Comparison of ENCODE assay signal across 26 cellular contexts in the genomic region with DNA sequence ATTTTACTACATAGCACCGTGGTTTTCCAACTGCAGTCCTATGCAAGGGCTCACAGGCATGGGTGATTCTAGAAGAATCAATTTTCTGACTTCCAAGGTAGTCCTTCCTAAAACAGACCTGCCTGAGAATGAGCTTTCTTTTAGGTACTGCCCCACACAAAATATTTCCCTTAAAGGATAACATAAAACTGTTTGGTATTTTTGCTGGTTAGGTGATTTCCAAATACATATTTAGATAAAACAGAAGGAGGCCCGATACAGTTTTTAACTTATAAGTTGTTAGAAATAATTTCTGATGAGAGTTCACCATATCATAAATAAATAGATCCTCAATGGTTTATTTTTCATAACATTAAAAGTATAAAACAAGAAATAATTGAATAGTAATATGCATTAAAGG. TPM values are rescaled to one million over a fixed set of nuclear protein-coding genes. Genes with fewer than 3 reads are reported as not detected.
DNase-seq lines count a peak whose midpoint lies in the region; ATAC-seq, FAIRE-seq and TF ChIP-seq lines count a peak whose summit lies in the region.
"Had no signal": no experiment of that assay in that cellular context is flagged by ENCODE, and none has a peak within 500 bp of the region (broad histone marks: within the 10 kb centered on the region; RNA-seq: fewer than 3 reads in every experiment).

No MANE protein-coding gene starts in this region.

- H3K56ac ChIP-seq in H1 (replicated peaks; ENCODE audit: insufficient read length, low read depth, low read length), result no peak overlapping the region

- H2BK120ac ChIP-seq in H1 (replicated peaks; ENCODE audit: low read depth, low read length), result no peak overlapping the region

- no peak overlapping the region for H2BK5ac ChIP-seq in H1 (ENCODE audit: low read depth, low read length)

- no peak overlapping the region for H3K9ac ChIP-seq in HepG2 (ENCODE audit: insufficient read depth, low read depth, low read length)
- H3K9ac ChIP-seq in H1 (replicated peaks in 1 of 4; ENCODE audit: extremely low read depth in 1 of 4, low read depth in 3 of 4, low read length in 3 of 4), result no peak overlapping the region
- H3K9ac ChIP-seq: BLaER1 treated with 17β-estradiol and CSF1 and Interleukin-3, amounts not matched to agents 10 nM and 100 nM had no signal

- POLR2A ChIA-PET in HepG2 (lab: Yijun Ruan, JAX) (no interaction called here), H1 (lab: Charles Lee; ENCODE audit: partially characterized antibody) (interaction anchor here (1.9 kb wide), 1 partner anchor 41 kb away, joined by 4 read pairs; no protein-coding TSS in a partner anchor)

- H2AK5ac ChIP-seq in H1 (ENCODE audit: low read depth, low read length), result no peak overlapping the region

- ATAC-seq in HepG2, result no peak
- ATAC-seq in right lobe of liver, result no peak
- no peak for ATAC-seq in HG02884 (IDR thresholded peaks at IDR 0.05; ENCODE audit: unreplicated experiment)
- ATAC-seq: CD8-positive, alpha-beta T cell; GM12878 had no signal

- no peak overlapping the region for H3K14ac ChIP-seq in H1 (ENCODE audit: insufficient read length)

- H3K18ac ChIP-seq in H1 (ENCODE audit: extremely low read depth, low read length), result no peak overlapping the region

- H2BK12ac ChIP-seq in H1 (ENCODE audit: low read depth, low read length), result no peak overlapping the region

- H3K79me2 ChIP-seq in HepG2 (ENCODE audit: insufficient read depth, low read length), result no peaks in the 10 kb centered on the region
- H3K79me2 ChIP-seq in H1 (ENCODE audit: control insufficient read depth in 1 of 2, insufficient read depth in 2 of 2, low read length in 2 of 2), result no peaks in the 10 kb centered on the region

- H2BK20ac ChIP-seq in H1 (ENCODE audit: low read length), result no peak overlapping the region

- FAIRE-seq in HepG2 (lab: Jason Lieb, UNC) (no peak), H1 (lab: Jason Lieb, UNC) (no peak)
- FAIRE-seq: GM12878, GM12892, GM18507 had no signal

- H3K4ac ChIP-seq in H1 (replicated peaks; ENCODE audit: insufficient read length, low read depth, low read length), result no peak overlapping the region

- no TSS peak for BruUV-seq in HepG2 (replicated peaks; lab: Mats Ljungman, UMichigan)

- CTCF ChIA-PET in HepG2 (lab: Yijun Ruan, JAX; ENCODE audit: low intra/inter-chr PET ratio, low total read pairs) (no interaction called here), H1 (lab: Charles Lee; ENCODE audit: partially characterized antibody) (no interaction called here)

- H3K9me3 ChIP-seq in HepG2 (ENCODE audit: low read length), result no peaks in the 10 kb centered on the region
- no peaks in the 10 kb centered on the region for H3K9me3 ChIP-seq in right lobe of liver
- no peaks in the 10 kb centered on the region for H3K9me3 ChIP-seq in H1 (ENCODE audit: insufficient read depth in 2 of 2, low read depth in 1 of 2, low read length in 1 of 2)
- H3K9me3 ChIP-seq: Caco-2 had no signal

- TF ChIP-seq CTCF in HepG2 (CRISPR knock-in tag; IDR thresholded peaks at IDR 0.05) (no peak), right lobe of liver (IDR thresholded peaks at IDR 0.05) (no peak), HL-60 (IDR thresholded peaks at IDR 0.05; ENCODE audit: insufficient read depth, low read length) (no peak), H1 (IDR thresholded peaks at IDR 0.05; ENCODE audit: control extremely low read depth in 1 of 3, insufficient read depth in 1 of 3, low read depth in 1 of 3, low read length in 3 of 3) (no peak)

- H3K36me3 ChIP-seq in HepG2 (replicated peaks in 1 of 2; ENCODE audit: control insufficient read depth in 1 of 2, insufficient read depth in 2 of 2, low read length in 2 of 2) (no peaks in the 10 kb centered on the region), right lobe of liver (no peaks in the 10 kb centered on the region), H1 (ENCODE audit: control insufficient read depth in 2 of 4, insufficient read depth in 4 of 4, low read length in 3 of 4) (no peaks in the 10 kb centered on the region)
- H3K36me3 ChIP-seq: BLaER1 treated with 17β-estradiol and CSF1 and Interleukin-3, amounts not matched to agents 10 nM and 100 nM had no signal

- H3K27ac ChIP-seq in HepG2 (ENCODE audit: extremely low read length, insufficient read depth, low read length) (no peak overlapping the region), right lobe of liver (no peak overlapping the region), HL-60 (replicated peaks) (peak overlapping the region; percentile 18; the same call in 1 of the 2 replicates), H1 (ENCODE audit: low read depth, low read length) (no peak overlapping the region)
- H3K27ac ChIP-seq: 22Rv1; BLaER1 treated with 17β-estradiol and CSF1 and Interleukin-3, amounts not matched to agents 10 nM and 100 nM; C4-2B had no signal

- in situ Hi-C loops in HepG2 (cut with HindIII; ENCODE audit: extremely low pct_ligation_motif_present, low pct_unique_long_range_greater_than_20kb), result no loop called here

- DNase-seq in HepG2 (ENCODE audit: low spot score) (no peak), right lobe of liver (no peak), HL-60 (ENCODE audit: low read depth in 1 of 2, low spot score in 1 of 2) (no peak), OCI-M1 (lab: John Stamatoyannopoulos, UW) (peak; percentile 54), H1 (ENCODE audit: low read depth in 1 of 2, low spot score in 2 of 2) (no peak), globus pallidus (ENCODE audit: low spot score) (no peak), NCI-H2029 treated with DMSO at 0.1 percent for 48 hours (lab: John Stamatoyannopoulos, UW) (no peak)
- DNase-seq: ACHN; Caco-2; Calu3; CD4-positive, alpha-beta T cell; CD8-positive, alpha-beta T cell; DMS 273 treated with DMSO at 0.1 percent for 48 hours; DMS153; DMS53; DMS79; DND-41; EL; GDM1 had no signal

- TF ChIP-seq EP300 in HepG2 (IDR thresholded peaks at IDR 0.05; ENCODE audit: low read depth in 2 of 2, low read length in 2 of 2) (no peak), HepG2 (CRISPR knock-in tag; IDR thresholded peaks at IDR 0.05; ENCODE audit: borderline replicate concordance) (no peak), H1 (IDR thresholded peaks at IDR 0.05; ENCODE audit: borderline replicate concordance in 1 of 2, low read depth in 2 of 2, low read length in 2 of 2) (no peak)

- H3K23me2 ChIP-seq in H1 (ENCODE audit: low read depth, low read length), result no peaks in the 10 kb centered on the region

- H3K4me1 ChIP-seq in HepG2 (ENCODE audit: insufficient read depth, low read length) (no peaks in the 10 kb centered on the region), right lobe of liver (no peaks in the 10 kb centered on the region), H1 (replicated peaks in 1 of 4; ENCODE audit: control insufficient read depth in 3 of 4, insufficient read depth in 4 of 4, low read length in 3 of 4) (no peaks in the 10 kb centered on the region; a peak in 2 of 7 replicates)
- H3K4me1 ChIP-seq: Caco-2 had no signal

- no peaks in the 10 kb centered on the region for H3K79me1 ChIP-seq in H1 (ENCODE audit: low read depth, low read length)

- intact Hi-C loops in HepG2 (cut with micrococcal nuclease; ENCODE audit: unreplicated experiment) (no loop called here), right lobe of liver (cut with DNase I) (no loop called here)

- no peak overlapping the region for H4K5ac ChIP-seq in H1 (ENCODE audit: insufficient read length, low read depth, low read length)

- TF ChIP-seq POLR2A in HepG2 (IDR thresholded peaks at IDR 0.05; ENCODE audit: insufficient read depth in 1 of 2, low read depth in 2 of 2, low read length in 2 of 2), result no peak
- TF ChIP-seq POLR2A in right lobe of liver (IDR thresholded peaks at IDR 0.05), result no peak
- TF ChIP-seq POLR2A in H1 (IDR thresholded peaks at IDR 0.05; ENCODE audit: control extremely low read depth in 1 of 2, low read depth in 2 of 2, low read length in 2 of 2), result no peak

- no peak overlapping the region for H3K4me3 ChIP-seq in HepG2 (replicated peaks in 1 of 3; ENCODE audit: insufficient read depth in 1 of 3, low read depth in 2 of 3, low read length in 3 of 3)
- no peak overlapping the region for H3K4me3 ChIP-seq in right lobe of liver
- H3K4me3 ChIP-seq in HL-60 (replicated peaks; ENCODE audit: insufficient read depth, low read length), result no peak overlapping the region
- no peak overlapping the region for H3K4me3 ChIP-seq in H1 (ENCODE audit: extremely low read depth in 1 of 4, insufficient read depth in 2 of 4, low read depth in 3 of 4, low read length in 4 of 4)
- H3K4me3 ChIP-seq: BLaER1 treated with 17β-estradiol and CSF1 and Interleukin-3, amounts not matched to agents 10 nM and 100 nM; GM12878 had no signal

- TF ChIP-seq RAD21 in HepG2 (CRISPR knock-in tag; IDR thresholded peaks at IDR 0.05) (no peak), H1 (IDR thresholded peaks at IDR 0.05 in 1 of 2, conservative IDR thresholded peaks at IDR 0.05 in 1 of 2; ENCODE audit: low read depth in 2 of 2, low read length in 2 of 2) (no peak)

- no peak overlapping the region for H3K23ac ChIP-seq in H1 (ENCODE audit: insufficient read length)

- no peak overlapping the region for H4K91ac ChIP-seq in H1 (replicated peaks; ENCODE audit: insufficient read length, low read length)

- no peaks in the 10 kb centered on the region for H3K27me3 ChIP-seq in HepG2 (ENCODE audit: control insufficient read depth in 1 of 2, insufficient read depth in 2 of 2, low read length in 2 of 2)
- no peaks in the 10 kb centered on the region for H3K27me3 ChIP-seq in right lobe of liver
- H3K27me3 ChIP-seq in HL-60 (ENCODE audit: insufficient read depth, poor library complexity, severe bottlenecking), result no peaks in the 10 kb centered on the region
- no peaks in the 10 kb centered on the region for H3K27me3 ChIP-seq in H1 (replicated peaks in 1 of 4; ENCODE audit: control insufficient read depth in 3 of 4, extremely low read depth in 1 of 4, insufficient read depth in 3 of 4, low read length in 3 of 4)
- H3K27me3 ChIP-seq: BLaER1 treated with 17β-estradiol and CSF1 and Interleukin-3, amounts not matched to agents 10 nM and 100 nM had no signal

- no peak overlapping the region for H2AFZ ChIP-seq in HepG2 (ENCODE audit: low read length)
- H2AFZ ChIP-seq in H1 (ENCODE audit: low read length), result 0 out of 2 replicates have a peak overlapping the region, but pooled peaks have one; percentile 30

- no peak overlapping the region for H4K8ac ChIP-seq in H1 (ENCODE audit: extremely low read depth, insufficient read depth, low read length)

- WGBS in HepG2 (ENCODE audit: low lambda C conversion rate), result 0% methylated on average over 2 of the region's 2 CpGs
- 63% methylated on average over 2 of the region's 2 CpGs for WGBS in right lobe of liver (ENCODE audit: insufficient coverage, low coverage, low lambda C conversion rate, missing lambda C conversion rate)
- WGBS in H1 (ENCODE audit: extremely low coverage in 1 of 2, insufficient coverage in 1 of 2, insufficient read length in 1 of 2, insufficient replicate concordance in 2 of 2, low coverage in 1 of 2, low lambda C conversion rate in 2 of 2, missing lambda C conversion rate in 1 of 2), 2 experiments, result 90% methylated on average over 2 of the region's 2 CpGs; no CpG with 5 or more reads in 1 of the 2 experiments

- no peak overlapping the region for H2BK15ac ChIP-seq in H1 (ENCODE audit: low read length)

- H3K4me2 ChIP-seq in HepG2 (ENCODE audit: low read depth, low read length) (no peak overlapping the region), H1 (ENCODE audit: insufficient read depth in 1 of 2, low read depth in 2 of 2, low read length in 2 of 2) (no peak overlapping the region)
- H3K4me2 ChIP-seq: BLaER1 treated with 17β-estradiol and CSF1 and Interleukin-3, amounts not matched to agents 10 nM and 100 nM had no signal

- H4K20me1 ChIP-seq in HepG2 (ENCODE audit: insufficient read depth, low read length), result no peaks in the 10 kb centered on the region
- H4K20me1 ChIP-seq in H1 (replicated peaks in 1 of 2; ENCODE audit: control insufficient read depth in 1 of 2, insufficient read depth in 2 of 2, low read length in 2 of 2), result no peaks in the 10 kb centered on the region
- H4K20me1 ChIP-seq: BLaER1 treated with 17β-estradiol and CSF1 and Interleukin-3, amounts not matched to agents 10 nM and 100 nM had no signal

RNA-seq across cellular contexts. Expression of a gene that starts 46.4 kb away (rescaled TPM):
- 635 and 764 TPM in 2 replicates for total RNA-seq in HepG2 (2016; rRNA removed; fragmentation: Illumina TruSeq; extraction: Trizol)
- total RNA-seq in HepG2 (2016; cell fraction: cytosol; rRNA removed; fragmentation: Illumina TruSeq; extraction: Trizol; ENCODE audit: low read depth), result 280 and 326 TPM in 2 replicates
- total RNA-seq in HepG2 (2016; cell fraction: insoluble cytoplasmic fraction; rRNA removed; fragmentation: Illumina TruSeq; extraction: Trizol), result 605 and 809 TPM in 2 replicates
- total RNA-seq in HepG2 (2016; cell fraction: membrane; rRNA removed; fragmentation: Illumina TruSeq; extraction: Trizol), result 471 and 507 TPM in 2 replicates
- total RNA-seq in HepG2 (2016; cell fraction: nucleus; rRNA removed; fragmentation: Illumina TruSeq; extraction: Trizol), result 226 and 233 TPM in 2 replicates
- 434 and 538 TPM in 2 replicates for polyA plus RNA-seq in HepG2 (2011; rRNA removed)
- 364 and 498 TPM in 2 replicates for polyA plus RNA-seq in HepG2 (2011; cell fraction: cytosol; rRNA removed)
- 85.0 and 117 TPM in 2 replicates for polyA plus RNA-seq in HepG2 (2011; cell fraction: nucleus; rRNA removed)
- 862 and 1,267 TPM in 2 replicates for polyA plus RNA-seq in HepG2 (2012)
- polyA plus RNA-seq in HepG2 (2016; cell fraction: cytosol; fragmentation: Illumina TruSeq; extraction: Trizol; ENCODE audit: low read depth), result 340 and 380 TPM in 2 replicates
- 749 and 838 TPM in 2 replicates for polyA plus RNA-seq in HepG2 (2016; cell fraction: insoluble cytoplasmic fraction; fragmentation: Illumina TruSeq; extraction: Trizol; ENCODE audit: low read depth)
- 467 and 530 TPM in 2 replicates for polyA plus RNA-seq in HepG2 (2016; cell fraction: membrane; fragmentation: Illumina TruSeq; extraction: Trizol; ENCODE audit: low read depth)
- polyA plus RNA-seq in HepG2 (2016; cell fraction: nucleus; fragmentation: Illumina TruSeq; extraction: Trizol; ENCODE audit: insufficient read depth, low read depth), result 361 and 382 TPM in 2 replicates
- 57.8 and 137 TPM in 2 replicates for polyA minus RNA-seq in HepG2 (2011; rRNA and poly(A)+ RNA removed; ENCODE audit: low replicate concordance)
- 68.4 and 72.1 TPM in 2 replicates for polyA minus RNA-seq in HepG2 (2011; cell fraction: cytosol; rRNA and poly(A)+ RNA removed)
- 48.4 and 59.2 TPM in 2 replicates for polyA minus RNA-seq in HepG2 (2011; cell fraction: nucleus; rRNA and poly(A)+ RNA removed)
- 100 to 1,000 TPM; 308 to 507 (median 321) TPM for total RNA-seq in right lobe of liver
- total RNA-seq in H1 (2021; fragmentation: NEBNext Ultra II Directional; extraction: Animal tissue kit (Norgen Biotek cat#: 25700)), result 1,035 and 1,059 TPM in 2 replicates
- polyA plus RNA-seq in H1 (2011; rRNA removed), result 837 and 1,207 TPM in 2 replicates
- polyA plus RNA-seq in H1 (2011; cell fraction: cytosol; rRNA removed), result 1,169 TPM
- 263 TPM for polyA plus RNA-seq in H1 (2011; cell fraction: nucleus; rRNA removed)
- polyA plus RNA-seq in H1 (2012, experiment 1 of 2), result 2,003 to 2,565 TPM (median 2,368 TPM) in 4 replicates
- polyA plus RNA-seq in H1 (2012, experiment 2 of 2), result 13,884 TPM
- 2,670 TPM for polyA plus RNA-seq in H1 (2013, experiment 1 of 2)
- 2,657 TPM for polyA plus RNA-seq in H1 (2013, experiment 2 of 2)
- polyA minus RNA-seq in H1 (2011; rRNA and poly(A)+ RNA removed), result 314 and 370 TPM in 2 replicates
- 148 TPM for polyA minus RNA-seq in H1 (2011; cell fraction: cytosol; rRNA and poly(A)+ RNA removed)
- 146 TPM for polyA minus RNA-seq in H1 (2011; cell fraction: nucleus; rRNA and poly(A)+ RNA removed)
